ENCODE assay signal across 16 cellular contexts in genomic region chr14:58414845-58415244, GRCh38. TPM values are rescaled to one million over a fixed set of nuclear protein-coding genes. Genes with fewer than 3 reads are reported as not detected.
DNase-seq lines count a peak whose midpoint lies in the region; ATAC-seq, FAIRE-seq and TF ChIP-seq lines count a peak whose summit lies in the region.
"Had no signal": no experiment of that assay in that cellular context is flagged by ENCODE, and none has a peak within 500 bp of the region (broad histone marks: within the 10 kb centered on the region; RNA-seq: fewer than 3 reads in every experiment).

No MANE protein-coding gene starts in this region.

- no peak overlapping the region for H3K4me3 ChIP-seq in H7 (ENCODE audit: insufficient read depth, low read depth, low read length)
- H3K4me3 ChIP-seq in RWPE2 (ENCODE audit: severe bottlenecking) = no peak overlapping the region
- H3K4me3 ChIP-seq in left ventricle myocardium inferior = no peak overlapping the region

- H3K4me1 ChIP-seq in RWPE2 (ENCODE audit: insufficient read depth, poor library complexity, severe bottlenecking) (no peaks in the 10 kb centered on the region), left ventricle myocardium inferior (peaks cover 6% of the 10 kb centered on the region)

- H3K36me3 ChIP-seq in H7 (replicated peaks; ENCODE audit: control insufficient read depth, insufficient read depth, low read length) (peaks cover 2% of the 10 kb centered on the region), RWPE2 (ENCODE audit: low read depth) (peaks cover 90% of the 10 kb centered on the region), left ventricle myocardium inferior (peaks cover 47% of the 10 kb centered on the region)

- no peak for FAIRE-seq in D721Med (lab: Jason Lieb, UNC)

- H3K27ac ChIP-seq in RWPE2 (ENCODE audit: poor library complexity, severe bottlenecking) (no peak overlapping the region), left ventricle myocardium inferior (replicated peaks) (no peak overlapping the region)
- H3K27ac ChIP-seq: RWPE1 had no signal

- H3K9me3 ChIP-seq in RWPE2 (ENCODE audit: severe bottlenecking) (no peaks in the 10 kb centered on the region), left ventricle myocardium inferior (replicated peaks) (no peaks in the 10 kb centered on the region)

- intact Hi-C loops in left ventricle myocardium inferior (cut with micrococcal nuclease) = no loop called here

- H3K27me3 ChIP-seq in H7 (ENCODE audit: control insufficient read depth, insufficient read depth, low read length) = no peaks in the 10 kb centered on the region
- H3K27me3 ChIP-seq in RWPE2 (ENCODE audit: insufficient read depth, poor library complexity, severe bottlenecking) = no peaks in the 10 kb centered on the region
- no peaks in the 10 kb centered on the region for H3K27me3 ChIP-seq in left ventricle myocardium inferior (ENCODE audit: low read depth)

- TF ChIP-seq CTCF in RWPE2 (IDR thresholded peaks at IDR 0.05; ENCODE audit: poor library complexity, severe bottlenecking) (no peak), left ventricle myocardium inferior (IDR thresholded peaks at IDR 0.05; ENCODE audit: borderline replicate concordance) (peak; percentile 32), D721Med (IDR thresholded peaks at IDR 0.05; ENCODE audit: insufficient read depth, missing control alignments) (no peak)

- peak; percentile 34 for DNase-seq in D341Med (ENCODE audit: low spot score)
- peak; percentile 16 for DNase-seq in H7
- no peak for DNase-seq in RWPE2 (ENCODE audit: low spot score)
- no peak for DNase-seq in left ventricle myocardium inferior
- DNase-seq in foreskin melanocyte = no peak
- no peak for DNase-seq in stimulated activated CD4-positive, alpha-beta T cell treated with anti-CD3 and anti-CD28 coated beads, Interleukin-4, amount 100 ng/mL, for 4 hours
- no peak for DNase-seq in D721Med (ENCODE audit: insufficient read length, low spot score)
- DNase-seq: activated naive CD4-positive, alpha-beta T cell treated with anti-CD3 and anti-CD28 coated beads for 36 hours; AML-193; Calu3; dermis blood vessel endothelial cell; NCI-H2107; stimulated activated CD4-positive, alpha-beta T cell treated with anti-CD3 and anti-CD28 coated beads, Interleukin-15, amount 100 ng/mL, for 24 hours had no signal

- ATAC-seq in RWPE2 (ENCODE audit: low read depth) = peak; percentile 10; the same call in 1 of the 3 replicates
- no peak for ATAC-seq in HG02970 (IDR thresholded peaks at IDR 0.05; ENCODE audit: low FRiP score, unreplicated experiment)

RNA-seq across cellular contexts. Expression of gene TIMM9, which starts 12.5 kb away (rescaled TPM):
- total RNA-seq in H7 (2014; rRNA removed; shearing (Covaris generic)) = 41.5 and 54.5 TPM in 2 replicates
- total RNA-seq in left ventricle myocardium inferior = 27.8 TPM

RNA-seq across cellular contexts. Expression of gene KIAA0586, which starts 12.7 kb away (rescaled TPM):
- 20.4 and 30.9 TPM in 2 replicates for total RNA-seq in H7 (2014; rRNA removed; shearing (Covaris generic))
- 13.0 TPM for total RNA-seq in left ventricle myocardium inferior

RNA-seq across cellular contexts. Expression of gene TOMM20L, which starts 19.1 kb away (rescaled TPM):
- total RNA-seq in H7 (2014; rRNA removed; shearing (Covaris generic)) = not detected in 2 replicates
- not detected for total RNA-seq in left ventricle myocardium inferior
- total RNA-seq: activated naive CD4-positive, alpha-beta T cell treated with anti-CD3 and anti-CD28 coated beads for 36 hours; Calu3; dermis blood vessel endothelial cell; T-helper 1 cell treated with Interleukin-12 subunit alpha and Interleukin-12 subunit beta and Interleukin-4 antibody, amounts not matched to agents 30 ng/mL and 1 ng/mL, for 36 hours had no signal

Comparison
In these comparisons a context has a peak if more than half of its experiments do, and no peak if none do; other contexts are left out.
1. DNase-seq: peak in D341Med (single experiment) and H7 (single experiment); none in RWPE2 (single experiment), left ventricle myocardium inferior (single experiment), foreskin melanocyte (single experiment), stimulated activated CD4-positive, alpha-beta T cell treated with anti-CD3 and anti-CD28 coated beads, Interleukin-4, amount 100 ng/mL, for 4 hours (0 of 2) and D721Med (single experiment).